28 cellular contexts compared by ENCODE assay signal in genomic region chr6:165999279-165999678, GRCh38.
"Had no signal": no experiment of that assay in that cellular context is flagged by ENCODE, and none has a peak within 500 bp of the region (broad histone marks: within the 10 kb centered on the region; RNA-seq: fewer than 3 reads in every experiment).

No MANE protein-coding gene starts in this region.

- H3K9me3 ChIP-seq: colonic mucosa, gastroesophageal sphincter, heart right ventricle had no signal

- ATAC-seq: activated CD4-positive, alpha-beta T cell treated with anti-CD3 and anti-CD28 coated beads for 36 hours; activated CD8-positive, alpha-beta memory T cell treated with anti-CD3 and anti-CD28 coated beads, Interleukin-2, amount 10 ng/mL, durations not matched to agents 7 days and 5 days; activated CD8-positive, alpha-beta T cell treated with anti-CD3 and anti-CD28 coated beads, Interleukin-2, amount 10 ng/mL, durations not matched to agents 7 days and 5 days; activated naive CD4-positive, alpha-beta T cell treated with anti-CD3 and anti-CD28 coated beads, Interleukin-2, amount 50 U/mL, for 72 hours; esophagus mucosa; gastroesophageal sphincter; heart right ventricle had no signal

- H3K36me3 Mint-ChIP-seq: activated CD4-positive, alpha-beta memory T cell treated with anti-CD3 and anti-CD28 coated beads for 36 hours; activated CD8-positive, alpha-beta memory T cell treated with anti-CD3 and anti-CD28 coated beads, Interleukin-2, amount 10 ng/mL, durations not matched to agents 7 days and 5 days; activated naive CD4-positive, alpha-beta T cell treated with anti-CD3 and anti-CD28 coated beads, Interleukin-2, amount 10 ng/mL, durations not matched to agents 7 days and 5 days; activated naive CD8-positive, alpha-beta T cell treated with anti-CD3 and anti-CD28 coated beads, Interleukin-2, amount 10 ng/mL, durations not matched to agents 7 days and 5 days had no signal

- H3K27ac ChIP-seq: brain microvascular endothelial cell, colonic mucosa, gastroesophageal sphincter, heart right ventricle had no signal

- H3K4me1 Mint-ChIP-seq: activated CD4-positive, alpha-beta T cell treated with anti-CD3 and anti-CD28 coated beads for 36 hours; activated CD4-positive, alpha-beta T cell treated with anti-CD3 and anti-CD28 coated beads, Interleukin-2, amount 10 ng/mL, durations not matched to agents 7 days and 5 days; activated CD8-positive, alpha-beta memory T cell treated with anti-CD3 and anti-CD28 coated beads, Interleukin-2, amount 10 ng/mL, durations not matched to agents 7 days and 5 days; activated naive CD4-positive, alpha-beta T cell treated with anti-CD3 and anti-CD28 coated beads, Interleukin-2, amount 10 ng/mL, durations not matched to agents 7 days and 5 days; activated naive CD8-positive, alpha-beta T cell treated with anti-CD3 and anti-CD28 coated beads, Interleukin-2, amount 10 ng/mL, durations not matched to agents 7 days and 5 days; central memory CD8-positive, alpha-beta T cell had no signal

- H3K4me1 ChIP-seq: colonic mucosa, gastroesophageal sphincter, heart right ventricle had no signal

- H3K4me3 ChIP-seq: colonic mucosa, gastroesophageal sphincter, heart right ventricle had no signal

- H3K27ac Mint-ChIP-seq: activated CD4-positive, alpha-beta memory T cell treated with anti-CD3 and anti-CD28 coated beads for 36 hours; activated CD4-positive, alpha-beta T cell treated with anti-CD3 and anti-CD28 coated beads for 36 hours; activated CD4-positive, alpha-beta T cell treated with anti-CD3 and anti-CD28 coated beads, Interleukin-2, amount 10 ng/mL, durations not matched to agents 7 days and 5 days; activated CD8-positive, alpha-beta memory T cell treated with anti-CD3 and anti-CD28 coated beads, Interleukin-2, amount 10 ng/mL, durations not matched to agents 7 days and 5 days; activated CD8-positive, alpha-beta T cell treated with anti-CD3 and anti-CD28 coated beads, Interleukin-2, amount 10 ng/mL, durations not matched to agents 7 days and 5 days; activated naive CD4-positive, alpha-beta T cell treated with anti-CD3 and anti-CD28 coated beads, Interleukin-2, amount 10 ng/mL, durations not matched to agents 7 days and 5 days; activated naive CD4-positive, alpha-beta T cell treated with anti-CD3 and anti-CD28 coated beads, Interleukin-2, amount 50 U/mL, for 72 hours; activated naive CD8-positive, alpha-beta T cell treated with anti-CD3 and anti-CD28 coated beads, Interleukin-2, amount 10 ng/mL, durations not matched to agents 7 days and 5 days; activated T-helper 1 cell treated with anti-CD3 and anti-CD28 coated beads, Interleukin-12 subunit alpha, Interleukin-12 subunit beta, Interleukin-2, Interleukin-4 antibody, amounts not matched to agents 30 ng/mL and 10 ng/mL and 1 ng/mL, durations not matched to agents 14 hours and 24 hours and 36 hours; activated T-helper 2 cell treated with anti-CD3 and anti-CD28 coated beads, Interferon-gamma antibody, Interleukin-2, Interleukin-4, amounts not matched to agents 10 μg/mL and 5 μg/mL and 100 μg/mL, durations not matched to agents 14 hours and 24 hours and 36 hours had no signal

- DNase-seq: activated CD4-positive, alpha-beta memory T cell treated with anti-CD3 and anti-CD28 coated beads for 36 hours; activated CD4-positive, alpha-beta T cell treated with anti-CD3 and anti-CD28 coated beads for 36 hours; activated CD4-positive, alpha-beta T cell treated with anti-CD3 and anti-CD28 coated beads, Interleukin-2, amount 10 ng/mL, durations not matched to agents 7 days and 5 days; activated CD4-positive, CD25-positive, alpha-beta regulatory T cell; activated CD4-positive, CD25-positive, alpha-beta regulatory T cell treated with anti-CD3 and anti-CD28 coated beads, Interleukin-2, amount 50 U/mL, for 72 hours; activated CD8-positive, alpha-beta memory T cell treated with anti-CD3 and anti-CD28 coated beads, Interleukin-2, amount 10 ng/mL, durations not matched to agents 7 days and 5 days; activated CD8-positive, alpha-beta memory T cell treated with anti-CD3 and anti-CD28 coated beads, Interleukin-2, amount 50 U/mL, for 4 hours; activated CD8-positive, alpha-beta T cell treated with anti-CD3 and anti-CD28 coated beads, Interleukin-2, amount 10 ng/mL, durations not matched to agents 7 days and 5 days; activated effector memory CD4-positive, alpha-beta T cell treated with anti-CD3 and anti-CD28 coated beads, Interleukin-2, amount 50 U/mL, for 16 hours; activated naive CD4-positive, alpha-beta T cell treated with anti-CD3 and anti-CD28 coated beads, Interleukin-2, amount 10 ng/mL, durations not matched to agents 7 days and 5 days; activated naive CD8-positive, alpha-beta T cell treated with anti-CD3 and anti-CD28 coated beads, Interleukin-2, amount 10 ng/mL, durations not matched to agents 7 days and 5 days; activated T-cell treated with anti-CD3 and anti-CD28 coated beads, Interleukin-2, amount 50 U/mL, for 1 hour; activated T-cell treated with anti-CD3 and anti-CD28 coated beads, Interleukin-2, amount 50 U/mL, for 48 hours; amniotic stem cell; anterior cingulate cortex; brain microvascular endothelial cell; colonic mucosa; effector CD8-positive, alpha-beta T cell; foreskin melanocyte; heart right ventricle; hippocampal formation; T-helper 2 cell had no signal

- H3K36me3 ChIP-seq: brain microvascular endothelial cell, colonic mucosa, gastroesophageal sphincter, heart right ventricle had no signal

- H3K9me3 Mint-ChIP-seq: activated CD4-positive, alpha-beta memory T cell treated with anti-CD3 and anti-CD28 coated beads for 36 hours; activated CD4-positive, alpha-beta T cell treated with anti-CD3 and anti-CD28 coated beads, Interleukin-2, amount 10 ng/mL, durations not matched to agents 7 days and 5 days; activated naive CD4-positive, alpha-beta T cell treated with anti-CD3 and anti-CD28 coated beads, Interleukin-2, amount 10 ng/mL, durations not matched to agents 7 days and 5 days; activated naive CD4-positive, alpha-beta T cell treated with anti-CD3 and anti-CD28 coated beads, Interleukin-2, amount 50 U/mL, for 72 hours; activated naive CD8-positive, alpha-beta T cell treated with anti-CD3 and anti-CD28 coated beads, Interleukin-2, amount 10 ng/mL, durations not matched to agents 7 days and 5 days; activated T-helper 1 cell treated with anti-CD3 and anti-CD28 coated beads, Interleukin-12 subunit alpha, Interleukin-12 subunit beta, Interleukin-2, Interleukin-4 antibody, amounts not matched to agents 30 ng/mL and 10 ng/mL and 1 ng/mL, durations not matched to agents 14 hours and 24 hours and 36 hours; activated T-helper 2 cell treated with anti-CD3 and anti-CD28 coated beads, Interferon-gamma antibody, Interleukin-2, Interleukin-4, amounts not matched to agents 10 μg/mL and 5 μg/mL and 100 μg/mL, durations not matched to agents 14 hours and 24 hours and 36 hours; central memory CD8-positive, alpha-beta T cell had no signal

- H3K4me3 Mint-ChIP-seq: activated CD4-positive, alpha-beta memory T cell treated with anti-CD3 and anti-CD28 coated beads for 36 hours; activated CD4-positive, alpha-beta T cell treated with anti-CD3 and anti-CD28 coated beads for 36 hours; activated CD4-positive, alpha-beta T cell treated with anti-CD3 and anti-CD28 coated beads, Interleukin-2, amount 10 ng/mL, durations not matched to agents 7 days and 5 days; activated CD8-positive, alpha-beta memory T cell treated with anti-CD3 and anti-CD28 coated beads, Interleukin-2, amount 10 ng/mL, durations not matched to agents 7 days and 5 days; activated CD8-positive, alpha-beta T cell treated with anti-CD3 and anti-CD28 coated beads, Interleukin-2, amount 10 ng/mL, durations not matched to agents 7 days and 5 days; activated naive CD4-positive, alpha-beta T cell treated with anti-CD3 and anti-CD28 coated beads, Interleukin-2, amount 10 ng/mL, durations not matched to agents 7 days and 5 days; activated naive CD8-positive, alpha-beta T cell treated with anti-CD3 and anti-CD28 coated beads, Interleukin-2, amount 10 ng/mL, durations not matched to agents 7 days and 5 days; activated T-helper 1 cell treated with anti-CD3 and anti-CD28 coated beads, Interleukin-12 subunit alpha, Interleukin-12 subunit beta, Interleukin-2, Interleukin-4 antibody, amounts not matched to agents 30 ng/mL and 10 ng/mL and 1 ng/mL, durations not matched to agents 14 hours and 24 hours and 36 hours; central memory CD8-positive, alpha-beta T cell had no signal

- H3K27me3 ChIP-seq: brain microvascular endothelial cell, colonic mucosa, gastroesophageal sphincter had no signal
